ENCODE assay signal across 8 cellular contexts in the genomic region with DNA sequence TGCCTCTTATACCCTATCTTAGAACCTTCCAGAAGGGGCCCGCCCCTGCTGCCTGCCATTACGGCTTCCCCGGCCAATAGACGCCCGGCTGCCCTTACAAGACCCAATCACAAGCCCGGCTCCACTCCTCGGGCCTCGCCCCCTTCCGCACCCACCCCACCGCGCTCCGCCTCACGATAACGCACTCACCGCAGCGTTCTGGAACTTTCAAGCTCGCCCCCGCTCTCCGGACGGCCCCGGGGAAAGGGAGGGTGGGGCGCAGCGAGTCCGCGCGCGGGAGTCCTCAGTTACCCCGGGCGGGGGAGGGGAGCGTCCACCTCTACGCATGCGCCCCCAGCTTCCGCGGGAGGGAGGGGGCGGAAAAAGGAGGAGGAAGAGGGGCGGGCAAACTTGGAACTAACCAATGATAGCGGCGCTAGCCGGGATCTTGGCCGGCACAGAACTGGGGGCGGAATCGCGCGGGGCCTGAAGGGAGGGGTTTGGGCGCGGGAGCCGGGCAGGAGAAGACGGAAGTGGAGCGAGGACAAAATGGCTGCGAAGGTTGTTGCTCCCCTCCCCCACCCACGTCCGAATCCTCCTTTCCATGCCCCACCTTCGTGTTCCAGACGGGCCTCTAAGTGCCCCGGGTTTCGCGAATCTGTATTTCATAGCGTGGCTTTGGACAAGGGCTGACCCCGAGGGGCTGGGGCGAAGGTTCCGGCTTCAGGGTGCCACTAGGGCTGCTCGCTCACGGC. TPM values are rescaled to one million over a fixed set of nuclear protein-coding genes. Genes with fewer than 3 reads are reported as not detected.
DNase-seq lines count a peak whose midpoint lies in the region; ATAC-seq and TF ChIP-seq lines count a peak whose summit lies in the region.

No MANE protein-coding gene starts in this region.

- TF ChIP-seq POLR2A in lower leg skin (IDR thresholded peaks at IDR 0.05): no peak

- no peaks in the 10 kb centered on the region for H3K9me3 Mint-ChIP-seq in activated CD4-positive, alpha-beta memory T cell treated with anti-CD3 and anti-CD28 coated beads, Interleukin-2, amount 10 ng/mL, durations not matched to agents 7 days and 5 days

- no peak for TF ChIP-seq CTCF in C4-2B (conservative IDR thresholded peaks at IDR 0.05)
- no peak for TF ChIP-seq CTCF in lower leg skin (IDR thresholded peaks at IDR 0.05)

- peak overlapping the region; percentile 99 for H3K27ac Mint-ChIP-seq in activated CD4-positive, alpha-beta memory T cell treated with anti-CD3 and anti-CD28 coated beads, Interleukin-2, amount 10 ng/mL, durations not matched to agents 7 days and 5 days

- peak; percentile 85 for ATAC-seq in GM19452 (IDR thresholded peaks at IDR 0.05; ENCODE audit: unreplicated experiment)
- ATAC-seq in HG03575 (IDR thresholded peaks at IDR 0.05; ENCODE audit: extremely low read depth, insufficient number of reproducible peaks, low FRiP score, unreplicated experiment): peak; percentile 49

- CTCF ChIA-PET in activated CD4-positive, alpha-beta memory T cell treated with anti-CD3 and anti-CD28 coated beads, Interleukin-2, amount 10 ng/mL, durations not matched to agents 7 days and 5 days (lab: Charles Lee): interaction anchor here (0.8 to 2.3 kb wide), 8 partner anchors 8 to 1054 kb away, joined by 3 to 13 read pairs (median 4); no protein-coding TSS in a partner anchor

- H3K4me3 ChIP-seq in duodenal mucosa (ENCODE audit: low read depth in 1 of 2, low read length in 2 of 2) (peak overlapping the region; percentile 84 to 96), lower leg skin (ENCODE audit: low read depth, poor library complexity, severe bottlenecking) (peak overlapping the region; percentile 85)

- peaks cover 57% of the 10 kb centered on the region for H3K36me3 Mint-ChIP-seq in activated CD4-positive, alpha-beta memory T cell treated with anti-CD3 and anti-CD28 coated beads, Interleukin-2, amount 10 ng/mL, durations not matched to agents 7 days and 5 days (ENCODE audit: low read depth)

- intact Hi-C loops in lower leg skin (cut with DNase I; ENCODE audit: low total_unique reads): no loop called here

- H3K27me3 ChIP-seq in duodenal mucosa (ENCODE audit: control insufficient read depth in 1 of 2, insufficient read depth in 2 of 2, low read length in 2 of 2): no peaks in the 10 kb centered on the region

- peaks cover 46% of the 10 kb centered on the region for H3K4me1 Mint-ChIP-seq in activated CD4-positive, alpha-beta memory T cell treated with anti-CD3 and anti-CD28 coated beads, Interleukin-2, amount 10 ng/mL, durations not matched to agents 7 days and 5 days

- peak overlapping the region; percentile 90 for H3K4me3 Mint-ChIP-seq in activated CD4-positive, alpha-beta memory T cell treated with anti-CD3 and anti-CD28 coated beads, Interleukin-2, amount 10 ng/mL, durations not matched to agents 7 days and 5 days

- peak overlapping the region; percentile 93 to 96 for H3K9ac ChIP-seq in duodenal mucosa (ENCODE audit: low read depth in 1 of 2, low read length in 2 of 2)

- POLR2A ChIA-PET in activated CD4-positive, alpha-beta memory T cell treated with anti-CD3 and anti-CD28 coated beads, Interleukin-2, amount 10 ng/mL, durations not matched to agents 7 days and 5 days (lab: Charles Lee): interaction anchor here (0.6 to 17.8 kb wide), 25 partner anchors 8 to 377 kb away, joined by 3 to 391 read pairs (median 5); no protein-coding TSS in a partner anchor

- no peaks in the 10 kb centered on the region for H3K9me3 ChIP-seq in duodenal mucosa (ENCODE audit: control insufficient read depth in 1 of 2, low read length in 2 of 2)

- peak overlapping the region; percentile 100 for H3K27ac ChIP-seq in C4-2B
- peak overlapping the region; percentile 100 for H3K27ac ChIP-seq in duodenal mucosa (ENCODE audit: low read depth, low read length)

- peaks cover 26 to 36% of the 10 kb centered on the region in 2 donors for H3K36me3 ChIP-seq in duodenal mucosa (ENCODE audit: control insufficient read depth in 1 of 2, insufficient read depth in 2 of 2, low read length in 2 of 2)

- peaks cover 31 to 37% of the 10 kb centered on the region in 2 donors for H3K4me1 ChIP-seq in duodenal mucosa (ENCODE audit: control insufficient read depth in 1 of 2, insufficient read depth in 2 of 2, low read length in 2 of 2)

- 0 to 1% methylated on average over 44 to 59 of the region's 63 CpGs for WGBS in lower leg skin, 2 donors

- peak; percentile 99 for DNase-seq in NCI-H82 (lab: John Stamatoyannopoulos, UW)
- DNase-seq in activated CD4-positive, alpha-beta memory T cell treated with anti-CD3 and anti-CD28 coated beads, Interleukin-2, amount 10 ng/mL, durations not matched to agents 7 days and 5 days: peak; percentile 99
- DNase-seq in lower leg skin (ENCODE audit: low spot score in 2 of 2): peak; percentile 99 to 100
- peak; percentile 99 to 100 for DNase-seq in stimulated activated CD4-positive, alpha-beta T cell treated with anti-CD3 and anti-CD28 coated beads, Interleukin-4, amount 100 ng/mL, for 4 hours

- H3K27me3 Mint-ChIP-seq in activated CD4-positive, alpha-beta memory T cell treated with anti-CD3 and anti-CD28 coated beads, Interleukin-2, amount 10 ng/mL, durations not matched to agents 7 days and 5 days: no peaks in the 10 kb centered on the region

RNA-seq across cellular contexts. Expression of a gene that starts 0.4 kb away (rescaled TPM):
- total RNA-seq in activated CD4-positive, alpha-beta memory T cell treated with anti-CD3 and anti-CD28 coated beads, Interleukin-2, amount 10 ng/mL, durations not matched to agents 7 days and 5 days: 1,000 to 10,000 TPM; 1,570 to 1,577 TPM
- total RNA-seq in lower leg skin: 100 to 1,000 TPM; 202 to 485 (median 346) TPM

Comparison
In these comparisons a context has a peak if more than half of its experiments do, and no peak if none do; other contexts are left out.
1. Peak in every context shown above with its lines: DNase-seq, ATAC-seq, H3K4me3 ChIP-seq and H3K27ac ChIP-seq.